In genomic region chr18:7926526-7926925, GRCh38 we compare ENCODE assay signal across 9 cellular contexts.
DNase-seq lines count a peak whose midpoint lies in the region; ATAC-seq and TF ChIP-seq lines count a peak whose summit lies in the region.
"Had no signal": no experiment of that assay in that cellular context is flagged by ENCODE, and none has a peak within 500 bp of the region (broad histone marks: within the 10 kb centered on the region; RNA-seq: fewer than 3 reads in every experiment).

No MANE protein-coding gene starts in this region.

- H3K9ac ChIP-seq in colonic mucosa (ENCODE audit: low read depth in 2 of 2, low read length in 2 of 2) = no peak overlapping the region

- H3K9me3 Mint-ChIP-seq in stimulated activated naive B cell treated with anti-CD40 and anti-IgM and Interleukin-4, amounts not matched to agents 10 μg/mL and 1 μg/mL and 100 μg/mL, for 72 hours = peaks cover 3 to 4% of the 10 kb centered on the region in 2 donors
- H3K9me3 Mint-ChIP-seq in activated T-cell treated with anti-CD3 and anti-CD28 coated beads, Interleukin-2, amount 50 U/mL, for 24 hours = no peaks in the 10 kb centered on the region
- H3K9me3 Mint-ChIP-seq: central memory CD8-positive, alpha-beta T cell had no signal

- no peaks in the 10 kb centered on the region for H3K4me1 ChIP-seq in colonic mucosa

- no peaks in the 10 kb centered on the region for H3K36me3 ChIP-seq in colonic mucosa

- H3K27me3 Mint-ChIP-seq in stimulated activated naive B cell treated with anti-CD40 and anti-IgM and Interleukin-4, amounts not matched to agents 10 μg/mL and 1 μg/mL and 100 μg/mL, for 72 hours = no peaks in the 10 kb centered on the region
- H3K27me3 Mint-ChIP-seq in activated T-cell treated with anti-CD3 and anti-CD28 coated beads, Interleukin-2, amount 50 U/mL, for 24 hours = no peaks in the 10 kb centered on the region
- H3K27me3 Mint-ChIP-seq: central memory CD8-positive, alpha-beta T cell had no signal

- H3K27me3 ChIP-seq in colonic mucosa = no peaks in the 10 kb centered on the region

- no peak overlapping the region for H3K27ac ChIP-seq in colonic mucosa

- H3K9me3 ChIP-seq in colonic mucosa = no peaks in the 10 kb centered on the region

- ATAC-seq in HG03442 (IDR thresholded peaks at IDR 0.05; ENCODE audit: unreplicated experiment) = no peak
- ATAC-seq in stimulated activated naive B cell treated with anti-CD40 and anti-IgM and Interleukin-4, amounts not matched to agents 10 μg/mL and 1 μg/mL and 100 μg/mL, for 72 hours (replicated peaks) = no peak

- H3K36me3 Mint-ChIP-seq in stimulated activated naive B cell treated with anti-CD40 and anti-IgM and Interleukin-4, amounts not matched to agents 10 μg/mL and 1 μg/mL and 100 μg/mL, for 72 hours = no peaks in the 10 kb centered on the region
- H3K36me3 Mint-ChIP-seq in activated T-cell treated with anti-CD3 and anti-CD28 coated beads, Interleukin-2, amount 50 U/mL, for 24 hours (ENCODE audit: low read depth) = no peaks in the 10 kb centered on the region

- intact Hi-C loops in colonic mucosa (cut with DNase I) = no loop called here

- H3K4me1 Mint-ChIP-seq in stimulated activated naive B cell treated with anti-CD40 and anti-IgM and Interleukin-4, amounts not matched to agents 10 μg/mL and 1 μg/mL and 100 μg/mL, for 72 hours = no peaks in the 10 kb centered on the region
- H3K4me1 Mint-ChIP-seq in activated T-cell treated with anti-CD3 and anti-CD28 coated beads, Interleukin-2, amount 50 U/mL, for 24 hours (ENCODE audit: low read depth) = peaks cover 1% of the 10 kb centered on the region
- H3K4me1 Mint-ChIP-seq: central memory CD8-positive, alpha-beta T cell had no signal

- no peak overlapping the region for H3K4me3 ChIP-seq in colonic mucosa

- H3K4me3 Mint-ChIP-seq in stimulated activated naive B cell treated with anti-CD40 and anti-IgM and Interleukin-4, amounts not matched to agents 10 μg/mL and 1 μg/mL and 100 μg/mL, for 72 hours = no peak overlapping the region
- no peak overlapping the region for H3K4me3 Mint-ChIP-seq in activated T-cell treated with anti-CD3 and anti-CD28 coated beads, Interleukin-2, amount 50 U/mL, for 24 hours
- H3K4me3 Mint-ChIP-seq: central memory CD8-positive, alpha-beta T cell had no signal

- TF ChIP-seq CTCF in GM12873 (IDR thresholded peaks at IDR 0.05; ENCODE audit: insufficient read depth, low read depth, low read length, missing control alignments) (peak; percentile 11), colonic mucosa (IDR thresholded peaks at IDR 0.05) (peak; percentile 16)

- H3K27ac Mint-ChIP-seq in stimulated activated naive B cell treated with anti-CD40 and anti-IgM and Interleukin-4, amounts not matched to agents 10 μg/mL and 1 μg/mL and 100 μg/mL, for 72 hours = no peak overlapping the region
- no peak overlapping the region for H3K27ac Mint-ChIP-seq in activated T-cell treated with anti-CD3 and anti-CD28 coated beads, Interleukin-2, amount 50 U/mL, for 24 hours

- DNase-seq in NCI-H345 treated with DMSO at 0.1 percent for 48 hours (lab: John Stamatoyannopoulos, UW; ENCODE audit: unreplicated experiment) (peak; percentile 77), colonic mucosa (no peak), mucosa of gallbladder (ENCODE audit: low spot score) (peak; percentile 76), NCI-H1436 (lab: John Stamatoyannopoulos, UW) (no peak)
- no peak for DNase-seq in stimulated activated naive B cell treated with anti-CD40 and anti-IgM and Interleukin-4, amounts not matched to agents 10 μg/mL and 1 μg/mL and 100 μg/mL, for 72 hours
- DNase-seq in activated T-cell treated with anti-CD3 and anti-CD28 coated beads, Interleukin-2, amount 50 U/mL, for 24 hours = no peak

Comparison
In these comparisons a context has a peak if more than half of its experiments do, and no peak if none do; other contexts are left out.
1. DNase-seq: peak in NCI-H345 treated with DMSO at 0.1 percent for 48 hours (single experiment) and mucosa of gallbladder (single experiment); none in colonic mucosa (single experiment), stimulated activated naive B cell treated with anti-CD40 and anti-IgM and Interleukin-4, amounts not matched to agents 10 μg/mL and 1 μg/mL and 100 μg/mL, for 72 hours (single experiment), activated T-cell treated with anti-CD3 and anti-CD28 coated beads, Interleukin-2, amount 50 U/mL, for 24 hours (single experiment) and NCI-H1436 (single experiment).